ENCODE assay signal across 13 cellular contexts in the genomic region with DNA sequence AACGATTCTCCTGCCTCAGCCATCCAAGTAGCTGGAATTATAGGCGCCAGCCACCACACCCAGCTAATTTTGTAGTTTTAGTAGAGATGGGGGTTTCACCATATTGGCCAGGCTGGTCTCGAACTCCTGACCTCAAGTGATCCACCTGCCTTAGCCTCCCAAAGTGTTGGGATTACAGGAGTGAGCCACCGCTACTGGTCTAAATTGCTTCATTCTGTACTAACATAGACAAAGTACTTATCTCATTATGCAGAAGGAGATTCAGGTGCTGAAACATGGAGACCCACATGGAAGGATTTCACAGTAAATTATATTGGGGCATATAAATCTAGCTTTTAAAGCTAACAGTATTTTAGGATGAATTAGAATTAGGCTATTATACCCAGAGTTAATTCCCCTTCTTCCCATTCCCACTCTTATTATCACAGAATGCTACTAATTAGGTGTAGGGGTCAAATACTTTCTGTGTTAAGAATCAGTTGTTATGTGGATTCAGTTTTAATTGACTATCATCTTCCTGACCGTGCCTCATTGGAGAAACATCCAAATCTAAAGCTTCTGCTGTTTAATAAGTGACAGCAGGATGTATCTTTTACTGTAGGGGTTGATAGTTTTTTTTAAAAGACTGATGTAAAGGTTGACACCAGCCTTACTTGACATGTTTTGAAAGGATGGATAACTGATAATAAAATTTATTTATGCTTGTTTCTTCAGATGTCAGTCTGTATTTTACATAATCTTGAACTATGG. TPM values are rescaled to one million over a fixed set of nuclear protein-coding genes. Genes with fewer than 3 reads are reported as not detected.
DNase-seq lines count a peak whose midpoint lies in the region; ATAC-seq and TF ChIP-seq lines count a peak whose summit lies in the region.
"Had no signal": no experiment of that assay in that cellular context is flagged by ENCODE, and none has a peak within 500 bp of the region (broad histone marks: within the 10 kb centered on the region; RNA-seq: fewer than 3 reads in every experiment).

No MANE protein-coding gene starts in this region.

- intact Hi-C loops in activated CD8-positive, alpha-beta T cell treated with anti-CD3 and anti-CD28 coated beads for 36 hours (cut with micrococcal nuclease) = loop anchor here (10.0 kb wide), 1 partner anchor 57 kb away; no protein-coding TSS in a partner anchor
- intact Hi-C loops in lower lobe of right lung (cut with DNase I) = no loop called here

- peak overlapping the region; percentile 49 for H3K4me3 ChIP-seq in ACC112 (ENCODE audit: low read depth, low read length)
- H3K4me3 ChIP-seq in GM12865 (ENCODE audit: low read depth, low read length) = peak overlapping the region; percentile 84
- H3K4me3 ChIP-seq in lower lobe of right lung = peak overlapping the region; percentile 71

- ATAC-seq in activated CD8-positive, alpha-beta T cell treated with anti-CD3 and anti-CD28 coated beads for 36 hours = no peak
- no peak for ATAC-seq in lower lobe of right lung
- no peak for ATAC-seq in GM21576 (IDR thresholded peaks at IDR 0.05; ENCODE audit: unreplicated experiment)
- ATAC-seq in GM18907 (IDR thresholded peaks at IDR 0.05; ENCODE audit: unreplicated experiment) = no peak
- ATAC-seq: left cardiac atrium had no signal

- H3K36me3 ChIP-seq in ACC112 (ENCODE audit: insufficient read depth, low read length) (no peaks in the 10 kb centered on the region), lower lobe of right lung (no peaks in the 10 kb centered on the region)
- H3K36me3 ChIP-seq: right atrium auricular region, SJCRH30, uterus had no signal

- peaks cover 60% of the 10 kb centered on the region for H3K79me2 ChIP-seq in ACC112 (ENCODE audit: control insufficient read depth, insufficient read depth, low read length, unreplicated experiment)

- peaks cover 38% of the 10 kb centered on the region for H3K4me1 ChIP-seq in ACC112 (ENCODE audit: control insufficient read depth, insufficient read depth, low read length, unreplicated experiment)
- H3K4me1 ChIP-seq in lower lobe of right lung = peaks cover 22% of the 10 kb centered on the region
- H3K4me1 ChIP-seq: uterus had no signal

- H3K9me3 Mint-ChIP-seq in activated CD8-positive, alpha-beta T cell treated with anti-CD3 and anti-CD28 coated beads for 36 hours = no peaks in the 10 kb centered on the region

- no peaks in the 10 kb centered on the region for H3K9me3 ChIP-seq in lower lobe of right lung
- H3K9me3 ChIP-seq: right atrium auricular region, SJCRH30, uterus had no signal

- no peak overlapping the region for H3K27ac Mint-ChIP-seq in activated CD8-positive, alpha-beta T cell treated with anti-CD3 and anti-CD28 coated beads for 36 hours

- peak overlapping the region; percentile 51 for H3K4me3 Mint-ChIP-seq in activated CD8-positive, alpha-beta T cell treated with anti-CD3 and anti-CD28 coated beads for 36 hours

- no peaks in the 10 kb centered on the region for H3K27me3 ChIP-seq in ACC112 (ENCODE audit: insufficient read depth, low read length)
- no peaks in the 10 kb centered on the region for H3K27me3 ChIP-seq in lower lobe of right lung (ENCODE audit: low read depth)
- H3K27me3 ChIP-seq: right atrium auricular region, SJCRH30, uterus had no signal

- H3K27me3 Mint-ChIP-seq in activated CD8-positive, alpha-beta T cell treated with anti-CD3 and anti-CD28 coated beads for 36 hours = no peaks in the 10 kb centered on the region

- CTCF ChIA-PET in activated CD8-positive, alpha-beta T cell treated with anti-CD3 and anti-CD28 coated beads for 36 hours (lab: Charles Lee) = interaction anchor here (0.8 to 1.8 kb wide), 3 partner anchors 12 to 27 kb away, joined by 3 to 6 read pairs (median 3); partner anchors contain the start of genes ADK and AP3M1

- POLR2A ChIA-PET in activated CD8-positive, alpha-beta T cell treated with anti-CD3 and anti-CD28 coated beads for 36 hours (lab: Charles Lee) = interaction anchor here (0.8 to 2.1 kb wide), 7 partner anchors 9 to 57 kb away, joined by 3 to 9 read pairs (median 4); partner anchors contain the start of genes ADK and AP3M1

- H3K4me1 Mint-ChIP-seq in activated CD8-positive, alpha-beta T cell treated with anti-CD3 and anti-CD28 coated beads for 36 hours (ENCODE audit: low read depth) = peaks cover 44% of the 10 kb centered on the region

- DNase-seq in GM12865 (ENCODE audit: low read depth) (no peak), lower lobe of right lung (no peak), mesenteric fat pad (ENCODE audit: low spot score) (no peak), LoVo (ENCODE audit: low spot score) (no peak)
- no peak for DNase-seq in activated CD8-positive, alpha-beta T cell treated with anti-CD3 and anti-CD28 coated beads for 36 hours
- DNase-seq: left cardiac atrium, NCI-H2227 treated with DMSO at 0.1 percent for 48 hours, uterus had no signal

- no peak overlapping the region for H3K27ac ChIP-seq in ACC112 (ENCODE audit: low read depth, low read length)
- no peak overlapping the region for H3K27ac ChIP-seq in lower lobe of right lung
- H3K27ac ChIP-seq: right atrium auricular region, SJCRH30 had no signal

- TF ChIP-seq CTCF in GM12865 (IDR thresholded peaks at IDR 0.05; ENCODE audit: insufficient read depth, low read depth, low read length, missing control alignments) (no peak), lower lobe of right lung (IDR thresholded peaks at IDR 0.05) (no peak)
- TF ChIP-seq CTCF in activated CD8-positive, alpha-beta T cell treated with anti-CD3 and anti-CD28 coated beads for 36 hours (IDR thresholded peaks at IDR 0.05) = no peak

- H3K36me3 Mint-ChIP-seq in activated CD8-positive, alpha-beta T cell treated with anti-CD3 and anti-CD28 coated beads for 36 hours (ENCODE audit: low read depth) = peaks cover 9% of the 10 kb centered on the region

- H2AFZ ChIP-seq in ACC112 (ENCODE audit: low read length, unreplicated experiment) = no peak overlapping the region

RNA-seq across cellular contexts. Expression of gene ADK, which starts 27.2 kb away (rescaled TPM):
- total RNA-seq in activated CD8-positive, alpha-beta T cell treated with anti-CD3 and anti-CD28 coated beads for 36 hours = 10 to 100 TPM; 56.9 to 57.5 TPM
- 40.2 TPM for total RNA-seq in lower lobe of right lung
- 34.9 TPM for total RNA-seq in mesenteric fat pad

RNA-seq across cellular contexts. Expression of gene AP3M1, which starts 27.6 kb away (rescaled TPM):
- 10 to 100 TPM; 35.4 to 42.2 TPM for total RNA-seq in activated CD8-positive, alpha-beta T cell treated with anti-CD3 and anti-CD28 coated beads for 36 hours
- total RNA-seq in lower lobe of right lung (33.7 TPM), mesenteric fat pad (34.1 TPM)
